16 cellular contexts compared by ENCODE assay signal in the genomic region with DNA sequence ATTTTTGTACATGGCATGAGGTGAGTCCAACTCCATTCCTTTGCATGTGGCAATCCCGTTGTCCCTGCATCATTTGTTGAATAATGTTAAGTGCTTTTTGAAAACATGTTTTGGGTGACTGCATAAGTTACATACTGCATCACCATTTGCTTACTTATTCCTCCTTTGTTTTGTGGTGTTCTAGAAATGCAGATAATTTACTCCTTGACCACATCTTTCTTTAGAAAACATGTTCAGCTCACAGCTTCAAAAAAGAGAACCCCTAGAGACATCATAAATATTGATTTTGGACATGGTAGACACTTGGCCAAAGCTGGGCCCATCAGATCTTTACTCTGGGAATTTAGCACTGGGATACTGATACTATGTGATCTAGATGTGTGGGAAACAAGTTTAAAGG.
"Had no signal": no experiment of that assay in that cellular context is flagged by ENCODE, and none has a peak within 500 bp of the region (broad histone marks: within the 10 kb centered on the region; RNA-seq: fewer than 3 reads in every experiment).

No MANE protein-coding gene starts in this region.

- FAIRE-seq: TTC549 had no signal

- H3K27me3 ChIP-seq: right lobe of liver had no signal

- H3K27ac ChIP-seq: prostate gland, right lobe of liver had no signal

- DNase-seq: amygdala; caudate nucleus; cortex of kidney; effector CD8-positive, alpha-beta T cell; foreskin fibroblast; glutamatergic neuron; mucosa of descending colon; natural killer cell; right lobe of liver; stimulated activated CD4-positive, alpha-beta T cell treated with anti-CD3 and anti-CD28 coated beads, Interleukin-12 subunit alpha, Interleukin-12 subunit beta, amount 100 ng/mL, for 4 hours; stimulated activated naive CD4-positive, alpha-beta T cell; substantia nigra had no signal

- H3K4me3 ChIP-seq: lung, mucosa of descending colon, prostate gland, right lobe of liver had no signal

- H3K9me3 ChIP-seq: mucosa of descending colon, prostate gland, right lobe of liver had no signal

- H3K4me1 ChIP-seq: prostate gland, right lobe of liver had no signal

- ATAC-seq: activated CD4-positive, CD25-positive, alpha-beta regulatory T cell treated with anti-CD3 and anti-CD28 coated beads, Interleukin-2, amount 50 U/mL, for 24 hours; mucosa of descending colon; natural killer cell; right lobe of liver had no signal

- H3K36me3 ChIP-seq: prostate gland, right lobe of liver had no signal
